In genomic region chr1:112702067-112702395, GRCh38 we compare ENCODE assay signal across 12 cellular contexts. TPM values are rescaled to one million over a fixed set of nuclear protein-coding genes. Genes with fewer than 3 reads are reported as not detected.
DNase-seq lines count a peak whose midpoint lies in the region; ATAC-seq and TF ChIP-seq lines count a peak whose summit lies in the region.
"Had no signal": no experiment of that assay in that cellular context is flagged by ENCODE, and none has a peak within 500 bp of the region (broad histone marks: within the 10 kb centered on the region; RNA-seq: fewer than 3 reads in every experiment).

No MANE protein-coding gene starts in this region.

- H3K36me3 Mint-ChIP-seq in activated CD8-positive, alpha-beta T cell treated with anti-CD3 and anti-CD28 coated beads for 36 hours (ENCODE audit: low read depth), result peaks cover 17% of the 10 kb centered on the region
- H3K36me3 Mint-ChIP-seq in stimulated activated effector memory CD8-positive, alpha-beta T cell treated with anti-CD3 and anti-CD28 coated beads, Interleukin-12 subunit alpha, Interleukin-12 subunit beta, amount 100 ng/mL, for 72 hours, result peaks cover 64% of the 10 kb centered on the region

- TF ChIP-seq CTCF in activated CD8-positive, alpha-beta T cell treated with anti-CD3 and anti-CD28 coated beads for 36 hours (IDR thresholded peaks at IDR 0.05), result no peak

- H3K9me3 Mint-ChIP-seq in activated CD8-positive, alpha-beta T cell treated with anti-CD3 and anti-CD28 coated beads for 36 hours, result no peaks in the 10 kb centered on the region
- H3K9me3 Mint-ChIP-seq in stimulated activated effector memory CD8-positive, alpha-beta T cell treated with anti-CD3 and anti-CD28 coated beads, Interleukin-12 subunit alpha, Interleukin-12 subunit beta, amount 100 ng/mL, for 72 hours, result no peaks in the 10 kb centered on the region

- intact Hi-C loops in activated CD8-positive, alpha-beta T cell treated with anti-CD3 and anti-CD28 coated beads for 36 hours (cut with micrococcal nuclease), result loop anchor here (10.0 kb wide), 1 partner anchor 87 kb away; the partner anchor contains the start of genes CAPZA1 and ST7L

- H3K27me3 Mint-ChIP-seq in activated CD8-positive, alpha-beta T cell treated with anti-CD3 and anti-CD28 coated beads for 36 hours, result no peaks in the 10 kb centered on the region

- POLR2A ChIA-PET in activated CD8-positive, alpha-beta T cell treated with anti-CD3 and anti-CD28 coated beads for 36 hours (lab: Charles Lee), result interaction anchor here (0.9 to 7.5 kb wide), 5 partner anchors 10 to 310 kb away, joined by 3 to 59 read pairs (median 5); partner anchors contain the start of genes CAPZA1, MOV10, PPM1J and ST7L

- CTCF ChIA-PET in activated CD8-positive, alpha-beta T cell treated with anti-CD3 and anti-CD28 coated beads for 36 hours (lab: Charles Lee), result interaction anchor here (1.3 to 6.2 kb wide), 4 partner anchors 15 to 311 kb away, joined by 3 to 60 read pairs (median 5); partner anchors contain the start of gene PPM1J

- H3K27ac Mint-ChIP-seq in activated CD8-positive, alpha-beta T cell treated with anti-CD3 and anti-CD28 coated beads for 36 hours, result peak overlapping the region; percentile 93
- peak overlapping the region; percentile 89 for H3K27ac Mint-ChIP-seq in stimulated activated effector memory CD8-positive, alpha-beta T cell treated with anti-CD3 and anti-CD28 coated beads, Interleukin-12 subunit alpha, Interleukin-12 subunit beta, amount 100 ng/mL, for 72 hours

- ATAC-seq in activated CD8-positive, alpha-beta T cell treated with anti-CD3 and anti-CD28 coated beads for 36 hours, result no peak
- ATAC-seq in stimulated activated effector memory CD8-positive, alpha-beta T cell treated with anti-CD3 and anti-CD28 coated beads, Interleukin-12 subunit alpha, Interleukin-12 subunit beta, amount 100 ng/mL, for 72 hours, result no peak
- no peak for ATAC-seq in GM19351 (IDR thresholded peaks at IDR 0.05; ENCODE audit: unreplicated experiment)
- no peak for ATAC-seq in HG02642 (IDR thresholded peaks at IDR 0.05; ENCODE audit: poor library complexity, unreplicated experiment)

- H3K4me3 Mint-ChIP-seq in activated CD8-positive, alpha-beta T cell treated with anti-CD3 and anti-CD28 coated beads for 36 hours, result no peak overlapping the region
- peak overlapping the region; percentile 36 for H3K4me3 Mint-ChIP-seq in stimulated activated effector memory CD8-positive, alpha-beta T cell treated with anti-CD3 and anti-CD28 coated beads, Interleukin-12 subunit alpha, Interleukin-12 subunit beta, amount 100 ng/mL, for 72 hours

- peaks cover 60% of the 10 kb centered on the region for H3K4me1 Mint-ChIP-seq in activated CD8-positive, alpha-beta T cell treated with anti-CD3 and anti-CD28 coated beads for 36 hours (ENCODE audit: low read depth)
- H3K4me1 Mint-ChIP-seq in stimulated activated effector memory CD8-positive, alpha-beta T cell treated with anti-CD3 and anti-CD28 coated beads, Interleukin-12 subunit alpha, Interleukin-12 subunit beta, amount 100 ng/mL, for 72 hours, result peaks cover 79% of the 10 kb centered on the region

- DNase-seq in DMS 273 (lab: John Stamatoyannopoulos, UW; ENCODE audit: unreplicated experiment), result peak; percentile 31
- no peak for DNase-seq in DMS 273 treated with DMSO at 0.1 percent for 48 hours (lab: John Stamatoyannopoulos, UW)
- DNase-seq in activated CD8-positive, alpha-beta T cell treated with anti-CD3 and anti-CD28 coated beads for 36 hours, result no peak
- DNase-seq in islet precursor cell, result peak; percentile 32
- no peak for DNase-seq in stimulated activated effector memory CD8-positive, alpha-beta T cell treated with anti-CD3 and anti-CD28 coated beads, Interleukin-12 subunit alpha, Interleukin-12 subunit beta, amount 100 ng/mL, for 72 hours (ENCODE audit: low spot score in 2 of 2)
- DNase-seq in NCI-H2227 (lab: John Stamatoyannopoulos, UW; ENCODE audit: unreplicated experiment), result no peak
- DNase-seq: 8988T; activated CD4-positive, alpha-beta T cell treated with anti-CD3 and anti-CD28 coated beads, Interleukin-2, amount 50 U/mL, for 48 hours; effector memory CD4-positive, alpha-beta T cell; midbrain had no signal

RNA-seq across cellular contexts. Expression of gene RHOC, which starts 4.9 kb away (rescaled TPM):
- total RNA-seq in activated CD8-positive, alpha-beta T cell treated with anti-CD3 and anti-CD28 coated beads for 36 hours, result 10 to 100 TPM; 34.2 to 34.7 TPM

RNA-seq across cellular contexts. Expression of gene PPM1J, which starts 13.1 kb away (rescaled TPM):
- 1 to 10 TPM; 1.7 to 2.8 TPM for total RNA-seq in activated CD8-positive, alpha-beta T cell treated with anti-CD3 and anti-CD28 coated beads for 36 hours

RNA-seq across cellular contexts. Expression of gene MOV10, which starts 27.6 kb away (rescaled TPM):
- 10 to 100 TPM; 77.2 to 78.5 TPM for total RNA-seq in activated CD8-positive, alpha-beta T cell treated with anti-CD3 and anti-CD28 coated beads for 36 hours

Comparison
In these comparisons a context has a peak if more than half of its experiments do, and no peak if none do; other contexts are left out.
1. DNase-seq: peak in DMS 273 (single experiment) and islet precursor cell (single experiment); none in DMS 273 treated with DMSO at 0.1 percent for 48 hours (single experiment), activated CD8-positive, alpha-beta T cell treated with anti-CD3 and anti-CD28 coated beads for 36 hours (single experiment), stimulated activated effector memory CD8-positive, alpha-beta T cell treated with anti-CD3 and anti-CD28 coated beads, Interleukin-12 subunit alpha, Interleukin-12 subunit beta, amount 100 ng/mL, for 72 hours (0 of 2) and NCI-H2227 (single experiment).